23 cellular contexts compared by ENCODE assay signal in genomic region chr14:99251721-99252120, GRCh38. TPM values are rescaled to one million over a fixed set of nuclear protein-coding genes. Genes with fewer than 3 reads are reported as not detected.
A peak's percentile ranks its signal among the peaks of the same experiment; 100 is the strongest.
DNase-seq lines count a peak whose midpoint lies in the region; ATAC-seq lines count a peak whose summit lies in the region.
"Had no signal": no experiment of that assay in that cellular context is flagged by ENCODE, and none has a peak within 500 bp of the region (broad histone marks: within the 10 kb centered on the region; RNA-seq: fewer than 3 reads in every experiment).

No MANE protein-coding gene starts in this region.

- H3K36me3 Mint-ChIP-seq in activated CD8-positive, alpha-beta memory T cell treated with anti-CD3 and anti-CD28 coated beads, Interleukin-2, amount 10 ng/mL, durations not matched to agents 7 days and 5 days = peaks cover 60% of the 10 kb centered on the region
- peaks cover 4 to 88% (median 29%) of the 10 kb centered on the region in 3 donors for H3K36me3 Mint-ChIP-seq in CD8-positive, alpha-beta memory T cell
- H3K36me3 Mint-ChIP-seq in activated T-helper 17 cell treated with anti-CD3 and anti-CD28 coated beads, Interleukin-2, amount 50 U/mL, for 72 hours (ENCODE audit: low read depth) = peaks cover 100% of the 10 kb centered on the region
- peaks cover 4 to 96% (median 42%) of the 10 kb centered on the region in 3 donors for H3K36me3 Mint-ChIP-seq in naive thymus-derived CD8-positive, alpha-beta T cell

- no peaks in the 10 kb centered on the region for H3K27me3 ChIP-seq in CD8-positive, alpha-beta memory T cell (ENCODE audit: insufficient read depth, low read length, poor library complexity, severe bottlenecking)

- H3K9me3 ChIP-seq in CD8-positive, alpha-beta memory T cell (ENCODE audit: low read length) = no peaks in the 10 kb centered on the region
- H3K9me3 ChIP-seq: spleen had no signal

- no peaks in the 10 kb centered on the region for H3K27me3 Mint-ChIP-seq in activated CD8-positive, alpha-beta memory T cell treated with anti-CD3 and anti-CD28 coated beads, Interleukin-2, amount 10 ng/mL, durations not matched to agents 7 days and 5 days
- H3K27me3 Mint-ChIP-seq in CD8-positive, alpha-beta memory T cell = no peaks in the 10 kb centered on the region
- H3K27me3 Mint-ChIP-seq in activated T-helper 17 cell treated with anti-CD3 and anti-CD28 coated beads, Interleukin-2, amount 50 U/mL, for 72 hours = no peaks in the 10 kb centered on the region
- no peaks in the 10 kb centered on the region for H3K27me3 Mint-ChIP-seq in naive thymus-derived CD8-positive, alpha-beta T cell

- H3K4me3 ChIP-seq in CD8-positive, alpha-beta memory T cell (ENCODE audit: low read length) = peak overlapping the region; percentile 27
- H3K4me3 ChIP-seq: PC-9, spleen had no signal

- H3K4me1 Mint-ChIP-seq in activated CD8-positive, alpha-beta memory T cell treated with anti-CD3 and anti-CD28 coated beads, Interleukin-2, amount 10 ng/mL, durations not matched to agents 7 days and 5 days = peaks cover 96% of the 10 kb centered on the region
- peaks cover 94 to 99% (median 98%) of the 10 kb centered on the region in 3 donors for H3K4me1 Mint-ChIP-seq in CD8-positive, alpha-beta memory T cell
- peaks cover 61% of the 10 kb centered on the region for H3K4me1 Mint-ChIP-seq in activated T-helper 17 cell treated with anti-CD3 and anti-CD28 coated beads, Interleukin-2, amount 50 U/mL, for 72 hours
- H3K4me1 Mint-ChIP-seq in naive thymus-derived CD8-positive, alpha-beta T cell = peaks cover 44 to 97% (median 91%) of the 10 kb centered on the region in 4 donors

- peaks cover 80% of the 10 kb centered on the region for H3K36me3 ChIP-seq in CD8-positive, alpha-beta memory T cell (ENCODE audit: insufficient read depth, low read length)
- H3K36me3 ChIP-seq: spleen had no signal

- H3K9me3 Mint-ChIP-seq in activated CD8-positive, alpha-beta memory T cell treated with anti-CD3 and anti-CD28 coated beads, Interleukin-2, amount 10 ng/mL, durations not matched to agents 7 days and 5 days (ENCODE audit: low read depth) = no peaks in the 10 kb centered on the region
- peaks cover 0 to 2% (median 0%) of the 10 kb centered on the region in 5 donors for H3K9me3 Mint-ChIP-seq in CD8-positive, alpha-beta memory T cell
- H3K9me3 Mint-ChIP-seq in activated T-helper 17 cell treated with anti-CD3 and anti-CD28 coated beads, Interleukin-2, amount 50 U/mL, for 72 hours = no peaks in the 10 kb centered on the region
- H3K9me3 Mint-ChIP-seq in naive thymus-derived CD8-positive, alpha-beta T cell = peaks cover 0 to 2% (median 0%) of the 10 kb centered on the region in 9 donors
- H3K9me3 Mint-ChIP-seq: dendritic cell treated with granulocyte-macrophage colony-stimulating factor and Interleukin-4, amounts not matched to agents 40 ng/mL and 50 ng/mL, for 4 days had no signal

- CTCF ChIA-PET in activated CD8-positive, alpha-beta memory T cell treated with anti-CD3 and anti-CD28 coated beads, Interleukin-2, amount 10 ng/mL, durations not matched to agents 7 days and 5 days (lab: Charles Lee) = interaction anchor here (0.8 to 1.6 kb wide), 3 partner anchors 10 to 19 kb away, joined by 3 to 4 read pairs (median 3); no protein-coding TSS in a partner anchor
- CTCF ChIA-PET in CD8-positive, alpha-beta memory T cell (lab: Charles Lee) = interaction anchor here (0.8 to 25.1 kb wide), 4 partner anchors 9 to 21 kb away, joined by 3 to 532 read pairs (median 7); partner anchors contain the start of gene BCL11B

- peak overlapping the region; percentile 60 for H3K4me3 Mint-ChIP-seq in activated CD8-positive, alpha-beta memory T cell treated with anti-CD3 and anti-CD28 coated beads, Interleukin-2, amount 10 ng/mL, durations not matched to agents 7 days and 5 days
- H3K4me3 Mint-ChIP-seq in CD8-positive, alpha-beta memory T cell = peak overlapping the region; percentile 70 to 99 (median 85)
- H3K4me3 Mint-ChIP-seq in activated T-helper 17 cell treated with anti-CD3 and anti-CD28 coated beads, Interleukin-2, amount 50 U/mL, for 72 hours = peak overlapping the region; percentile 96
- H3K4me3 Mint-ChIP-seq in naive thymus-derived CD8-positive, alpha-beta T cell = peak overlapping the region; percentile 77 to 97 (median 88)
- H3K4me3 Mint-ChIP-seq: dendritic cell treated with granulocyte-macrophage colony-stimulating factor and Interleukin-4, amounts not matched to agents 40 ng/mL and 50 ng/mL, for 4 days had no signal

- no peak for ATAC-seq in activated CD8-positive, alpha-beta memory T cell treated with anti-CD3 and anti-CD28 coated beads, Interleukin-2, amount 10 ng/mL, durations not matched to agents 7 days and 5 days
- no peak for ATAC-seq in activated T-helper 17 cell treated with anti-CD3 and anti-CD28 coated beads, Interleukin-2, amount 50 U/mL, for 72 hours (replicated peaks)
- ATAC-seq in naive thymus-derived CD8-positive, alpha-beta T cell = no peak
- no peak for ATAC-seq in GM19463 (IDR thresholded peaks at IDR 0.05; ENCODE audit: unreplicated experiment)
- ATAC-seq: left cardiac atrium had no signal

- no peak for DNase-seq in activated CD8-positive, alpha-beta memory T cell treated with anti-CD3 and anti-CD28 coated beads, Interleukin-2, amount 10 ng/mL, durations not matched to agents 7 days and 5 days
- no peak for DNase-seq in activated CD8-positive, alpha-beta memory T cell treated with anti-CD3 and anti-CD28 coated beads, Interleukin-2, amount 50 U/mL, for 48 hours
- DNase-seq in CD8-positive, alpha-beta memory T cell = no peak
- no peak for DNase-seq in naive thymus-derived CD8-positive, alpha-beta T cell
- DNase-seq in nucleus accumbens (lab: John Stamatoyannopoulos, UW) (no peak), HUDEP-2 (lab: John Stamatoyannopoulos, UW; ENCODE audit: unreplicated experiment in 76 of 76) (no peak)
- DNase-seq: anterior cingulate cortex; C1 segment of cervical spinal cord; H7; head of caudate nucleus; IMR-90; left cardiac atrium; NCI-H1417; NCI-H510A treated with DMSO at 0.1 percent for 48 hours; PC-9; SHP77 treated with DMSO at 0.1 percent for 48 hours; spleen; stimulated activated CD4-positive, alpha-beta T cell treated with anti-CD3 and anti-CD28 coated beads, Interleukin-4, amount 100 ng/mL, for 24 hours; trophoblast cell had no signal

- peak overlapping the region; percentile 17 for H3K27ac ChIP-seq in CD8-positive, alpha-beta memory T cell (ENCODE audit: low read depth, low read length)
- H3K27ac ChIP-seq: PC-9 had no signal

- POLR2A ChIA-PET in CD8-positive, alpha-beta memory T cell (lab: Charles Lee) = interaction anchor here (1.0 to 11.7 kb wide), 4 partner anchors 10 to 22 kb away, joined by 4 to 169 read pairs (median 14); no protein-coding TSS in a partner anchor
- POLR2A ChIA-PET in naive thymus-derived CD8-positive, alpha-beta T cell (lab: Charles Lee) = interaction anchor here (38.7 to 65.5 kb wide), 2 partner anchors 16 to 41 kb away, joined by 1316 to 2798 read pairs; partner anchors contain the start of gene BCL11B

- H3K27ac Mint-ChIP-seq in activated CD8-positive, alpha-beta memory T cell treated with anti-CD3 and anti-CD28 coated beads, Interleukin-2, amount 10 ng/mL, durations not matched to agents 7 days and 5 days = peak overlapping the region; percentile 96
- H3K27ac Mint-ChIP-seq in CD8-positive, alpha-beta memory T cell = peak overlapping the region; percentile 90 to 100 (median 100)
- H3K27ac Mint-ChIP-seq in activated T-helper 17 cell treated with anti-CD3 and anti-CD28 coated beads, Interleukin-2, amount 50 U/mL, for 72 hours = peak overlapping the region; percentile 90
- H3K27ac Mint-ChIP-seq in naive thymus-derived CD8-positive, alpha-beta T cell = peak overlapping the region; percentile 97 to 100 (median 100)
- H3K27ac Mint-ChIP-seq: dendritic cell treated with granulocyte-macrophage colony-stimulating factor and Interleukin-4, amounts not matched to agents 40 ng/mL and 50 ng/mL, for 4 days had no signal

- peaks cover 100% of the 10 kb centered on the region for H3K4me1 ChIP-seq in CD8-positive, alpha-beta memory T cell (ENCODE audit: insufficient read depth, low read length)

RNA-seq across cellular contexts. Expression of gene BCL11B, which starts 20.3 kb away (rescaled TPM):
- 10 to 100 TPM; 53.0 to 66.2 TPM for total RNA-seq in activated CD8-positive, alpha-beta memory T cell treated with anti-CD3 and anti-CD28 coated beads, Interleukin-2, amount 10 ng/mL, durations not matched to agents 7 days and 5 days
- 10 to 100 TPM; 42.0 to 42.5 TPM for total RNA-seq in CD8-positive, alpha-beta memory T cell
- polyA plus RNA-seq in CD8-positive, alpha-beta memory T cell = 9.7 TPM
- 10 to 100 TPM; 51.4 to 52.9 TPM for total RNA-seq in activated T-helper 17 cell treated with anti-CD3 and anti-CD28 coated beads, Interleukin-2, amount 50 U/mL, for 72 hours
- 100 to 1,000 TPM; 206 to 209 TPM for total RNA-seq in naive thymus-derived CD8-positive, alpha-beta T cell
- polyA plus RNA-seq in naive thymus-derived CD8-positive, alpha-beta T cell = 10 to 100 TPM in 1 of 3 donors, 1 to 10 TPM in 2; 8.2 to 12.1 (median 9.5) TPM
- total RNA-seq: G401, PC-9 had no signal
- polyA plus RNA-seq: IMR-90 had no signal
